Comparison of ENCODE assay signal across 1 cellular context in the genomic region with DNA sequence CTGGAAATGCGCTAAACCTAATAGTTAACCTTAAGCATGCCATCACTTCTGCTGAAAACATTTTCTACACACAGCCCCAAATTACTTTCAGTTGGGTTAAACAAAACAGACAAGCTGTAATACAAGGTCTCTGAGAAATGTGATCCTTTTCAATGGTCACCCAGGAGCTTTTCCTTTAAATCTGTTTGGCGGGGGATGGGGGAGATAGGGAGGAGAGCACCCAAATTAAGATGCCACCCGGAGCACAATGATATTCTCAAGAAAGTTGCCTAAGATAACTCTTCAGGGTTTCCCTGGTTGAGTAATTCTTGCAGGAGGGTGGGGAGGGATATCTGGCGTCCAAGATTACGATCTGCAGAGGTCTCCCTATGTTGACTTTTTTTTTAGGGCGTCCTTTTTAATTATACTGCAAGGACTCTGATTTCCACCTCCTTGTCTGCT.
TF ChIP-seq lines count a peak whose summit lies in the region.

No MANE protein-coding gene starts in this region.

TF ChIP-seq in GM23338, 12 proteins besides CTCF, POLR2A, EP300 and RAD21 (continued from another document):
- TF ChIP-seq, protein P1, sequence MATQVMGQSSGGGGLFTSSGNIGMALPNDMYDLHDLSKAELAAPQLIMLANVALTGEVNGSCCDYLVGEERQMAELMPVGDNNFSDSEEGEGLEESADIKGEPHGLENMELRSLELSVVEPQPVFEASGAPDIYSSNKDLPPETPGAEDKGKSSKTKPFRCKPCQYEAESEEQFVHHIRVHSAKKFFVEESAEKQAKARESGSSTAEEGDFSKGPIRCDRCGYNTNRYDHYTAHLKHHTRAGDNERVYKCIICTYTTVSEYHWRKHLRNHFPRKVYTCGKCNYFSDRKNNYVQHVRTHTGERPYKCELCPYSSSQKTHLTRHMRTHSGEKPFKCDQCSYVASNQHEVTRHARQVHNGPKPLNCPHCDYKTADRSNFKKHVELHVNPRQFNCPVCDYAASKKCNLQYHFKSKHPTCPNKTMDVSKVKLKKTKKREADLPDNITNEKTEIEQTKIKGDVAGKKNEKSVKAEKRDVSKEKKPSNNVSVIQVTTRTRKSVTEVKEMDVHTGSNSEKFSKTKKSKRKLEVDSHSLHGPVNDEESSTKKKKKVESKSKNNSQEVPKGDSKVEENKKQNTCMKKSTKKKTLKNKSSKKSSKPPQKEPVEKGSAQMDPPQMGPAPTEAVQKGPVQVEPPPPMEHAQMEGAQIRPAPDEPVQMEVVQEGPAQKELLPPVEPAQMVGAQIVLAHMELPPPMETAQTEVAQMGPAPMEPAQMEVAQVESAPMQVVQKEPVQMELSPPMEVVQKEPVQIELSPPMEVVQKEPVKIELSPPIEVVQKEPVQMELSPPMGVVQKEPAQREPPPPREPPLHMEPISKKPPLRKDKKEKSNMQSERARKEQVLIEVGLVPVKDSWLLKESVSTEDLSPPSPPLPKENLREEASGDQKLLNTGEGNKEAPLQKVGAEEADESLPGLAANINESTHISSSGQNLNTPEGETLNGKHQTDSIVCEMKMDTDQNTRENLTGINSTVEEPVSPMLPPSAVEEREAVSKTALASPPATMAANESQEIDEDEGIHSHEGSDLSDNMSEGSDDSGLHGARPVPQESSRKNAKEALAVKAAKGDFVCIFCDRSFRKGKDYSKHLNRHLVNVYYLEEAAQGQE (IDR thresholded peaks at IDR 0.05; ENCODE audit: unreplicated experiment): no peak
- TF ChIP-seq POLR2AphosphoS5 (IDR thresholded peaks at IDR 0.05; ENCODE audit: low read depth): no peak
- TF ChIP-seq, protein P2, sequence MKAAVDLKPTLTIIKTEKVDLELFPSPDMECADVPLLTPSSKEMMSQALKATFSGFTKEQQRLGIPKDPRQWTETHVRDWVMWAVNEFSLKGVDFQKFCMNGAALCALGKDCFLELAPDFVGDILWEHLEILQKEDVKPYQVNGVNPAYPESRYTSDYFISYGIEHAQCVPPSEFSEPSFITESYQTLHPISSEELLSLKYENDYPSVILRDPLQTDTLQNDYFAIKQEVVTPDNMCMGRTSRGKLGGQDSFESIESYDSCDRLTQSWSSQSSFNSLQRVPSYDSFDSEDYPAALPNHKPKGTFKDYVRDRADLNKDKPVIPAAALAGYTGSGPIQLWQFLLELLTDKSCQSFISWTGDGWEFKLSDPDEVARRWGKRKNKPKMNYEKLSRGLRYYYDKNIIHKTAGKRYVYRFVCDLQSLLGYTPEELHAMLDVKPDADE (IDR thresholded peaks at IDR 0.05): no peak
- TF ChIP-seq ZNF114 (CRISPR knock-in tag; IDR thresholded peaks at IDR 0.05): no peak
- no peak for TF ChIP-seq CREB1 (CRISPR knock-in tag; IDR thresholded peaks at IDR 0.05; ENCODE audit: low read depth)
- no peak for TF ChIP-seq JUNB (IDR thresholded peaks at IDR 0.05; ENCODE audit: unreplicated experiment)
- no peak for TF ChIP-seq NANOG (IDR thresholded peaks at IDR 0.05; ENCODE audit: borderline replicate concordance)
- TF ChIP-seq, protein P3, sequence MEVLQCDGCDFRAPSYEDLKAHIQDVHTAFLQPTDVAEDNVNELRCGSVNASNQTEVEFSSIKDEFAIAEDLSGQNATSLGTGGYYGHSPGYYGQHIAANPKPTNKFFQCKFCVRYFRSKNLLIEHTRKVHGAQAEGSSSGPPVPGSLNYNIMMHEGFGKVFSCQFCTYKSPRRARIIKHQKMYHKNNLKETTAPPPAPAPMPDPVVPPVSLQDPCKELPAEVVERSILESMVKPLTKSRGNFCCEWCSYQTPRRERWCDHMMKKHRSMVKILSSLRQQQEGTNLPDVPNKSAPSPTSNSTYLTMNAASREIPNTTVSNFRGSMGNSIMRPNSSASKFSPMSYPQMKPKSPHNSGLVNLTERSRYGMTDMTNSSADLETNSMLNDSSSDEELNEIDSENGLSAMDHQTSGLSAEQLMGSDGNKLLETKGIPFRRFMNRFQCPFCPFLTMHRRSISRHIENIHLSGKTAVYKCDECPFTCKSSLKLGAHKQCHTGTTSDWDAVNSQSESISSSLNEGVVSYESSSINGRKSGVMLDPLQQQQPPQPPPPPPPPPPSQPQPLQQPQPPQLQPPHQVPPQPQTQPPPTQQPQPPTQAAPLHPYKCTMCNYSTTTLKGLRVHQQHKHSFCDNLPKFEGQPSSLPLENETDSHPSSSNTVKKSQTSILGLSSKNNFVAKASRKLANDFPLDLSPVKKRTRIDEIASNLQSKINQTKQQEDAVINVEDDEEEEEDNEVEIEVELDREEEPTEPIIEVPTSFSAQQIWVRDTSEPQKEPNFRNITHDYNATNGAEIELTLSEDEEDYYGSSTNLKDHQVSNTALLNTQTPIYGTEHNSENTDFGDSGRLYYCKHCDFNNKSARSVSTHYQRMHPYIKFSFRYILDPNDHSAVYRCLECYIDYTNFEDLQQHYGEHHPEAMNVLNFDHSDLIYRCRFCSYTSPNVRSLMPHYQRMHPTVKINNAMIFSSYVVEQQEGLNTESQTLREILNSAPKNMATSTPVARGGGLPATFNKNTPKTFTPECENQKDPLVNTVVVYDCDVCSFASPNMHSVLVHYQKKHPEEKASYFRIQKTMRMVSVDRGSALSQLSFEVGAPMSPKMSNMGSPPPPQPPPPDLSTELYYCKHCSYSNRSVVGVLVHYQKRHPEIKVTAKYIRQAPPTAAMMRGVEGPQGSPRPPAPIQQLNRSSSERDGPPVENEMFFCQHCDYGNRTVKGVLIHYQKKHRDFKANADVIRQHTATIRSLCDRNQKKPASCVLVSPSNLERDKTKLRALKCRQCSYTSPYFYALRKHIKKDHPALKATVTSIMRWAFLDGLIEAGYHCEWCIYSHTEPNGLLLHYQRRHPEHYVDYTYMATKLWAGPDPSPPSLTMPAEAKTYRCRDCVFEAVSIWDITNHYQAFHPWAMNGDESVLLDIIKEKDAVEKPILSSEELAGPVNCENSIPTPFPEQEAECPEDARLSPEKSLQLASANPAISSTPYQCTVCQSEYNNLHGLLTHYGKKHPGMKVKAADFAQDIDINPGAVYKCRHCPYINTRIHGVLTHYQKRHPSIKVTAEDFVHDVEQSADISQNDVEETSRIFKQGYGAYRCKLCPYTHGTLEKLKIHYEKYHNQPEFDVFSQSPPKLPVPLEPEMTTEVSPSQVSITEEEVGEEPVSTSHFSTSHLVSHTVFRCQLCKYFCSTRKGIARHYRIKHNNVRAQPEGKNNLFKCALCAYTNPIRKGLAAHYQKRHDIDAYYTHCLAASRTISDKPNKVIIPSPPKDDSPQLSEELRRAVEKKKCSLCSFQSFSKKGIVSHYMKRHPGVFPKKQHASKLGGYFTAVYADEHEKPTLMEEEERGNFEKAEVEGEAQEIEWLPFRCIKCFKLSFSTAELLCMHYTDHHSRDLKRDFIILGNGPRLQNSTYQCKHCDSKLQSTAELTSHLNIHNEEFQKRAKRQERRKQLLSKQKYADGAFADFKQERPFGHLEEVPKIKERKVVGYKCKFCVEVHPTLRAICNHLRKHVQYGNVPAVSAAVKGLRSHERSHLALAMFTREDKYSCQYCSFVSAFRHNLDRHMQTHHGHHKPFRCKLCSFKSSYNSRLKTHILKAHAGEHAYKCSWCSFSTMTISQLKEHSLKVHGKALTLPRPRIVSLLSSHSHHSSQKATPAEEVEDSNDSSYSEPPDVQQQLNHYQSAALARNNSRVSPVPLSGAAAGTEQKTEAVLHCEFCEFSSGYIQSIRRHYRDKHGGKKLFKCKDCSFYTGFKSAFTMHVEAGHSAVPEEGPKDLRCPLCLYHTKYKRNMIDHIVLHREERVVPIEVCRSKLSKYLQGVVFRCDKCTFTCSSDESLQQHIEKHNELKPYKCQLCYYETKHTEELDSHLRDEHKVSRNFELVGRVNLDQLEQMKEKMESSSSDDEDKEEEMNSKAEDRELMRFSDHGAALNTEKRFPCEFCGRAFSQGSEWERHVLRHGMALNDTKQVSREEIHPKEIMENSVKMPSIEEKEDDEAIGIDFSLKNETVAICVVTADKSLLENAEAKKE (CRISPR knock-in tag; IDR thresholded peaks at IDR 0.05): no peak
- no peak for TF ChIP-seq EZH2phosphoT487 (IDR thresholded peaks at IDR 0.05; ENCODE audit: unreplicated experiment)
- TF ChIP-seq STAT1 (IDR thresholded peaks at IDR 0.05; ENCODE audit: unreplicated experiment): no peak
